ENCODE assay signal across 18 cellular contexts in genomic region chr22:19492504-19493174, GRCh38. TPM values are rescaled to one million over a fixed set of nuclear protein-coding genes. Genes with fewer than 3 reads are reported as not detected.
"Had no signal": no experiment of that assay in that cellular context is flagged by ENCODE, and none has a peak within 500 bp of the region (broad histone marks: within the 10 kb centered on the region; RNA-seq: fewer than 3 reads in every experiment).

No MANE protein-coding gene starts in this region.

- H3K9me3 ChIP-seq: ascending aorta, breast epithelium, left ventricle myocardium inferior, suprapubic skin had no signal

- H3K4me3 ChIP-seq: ascending aorta, breast epithelium, left ventricle myocardium inferior, suprapubic skin had no signal

- H3K27me3 Mint-ChIP-seq: activated B cell treated with CpG ODN at 0.5 μM for 24 hours; dendritic cell treated with granulocyte-macrophage colony-stimulating factor and Interleukin-4, amounts not matched to agents 40 ng/mL and 50 ng/mL, for 4 days; memory B cell; natural killer cell treated with Interleukin-12 subunit alpha and Interleukin-12 subunit beta and Interleukin-15 and Interleukin-18, amount 100 ng/mL, for 72 hours; type B pancreatic cell had no signal

- H3K27ac Mint-ChIP-seq: activated B cell treated with CpG ODN at 0.5 μM for 24 hours; dendritic cell treated with granulocyte-macrophage colony-stimulating factor and Interleukin-4, amounts not matched to agents 40 ng/mL and 50 ng/mL, for 4 days; memory B cell; natural killer cell treated with Interleukin-12 subunit alpha and Interleukin-12 subunit beta and Interleukin-15 and Interleukin-18, amount 100 ng/mL, for 72 hours; type B pancreatic cell had no signal

- ATAC-seq: SK-N-SH treated with all-trans-retinoic acid at 6 μM for 48 hours had no signal

- H3K9me3 Mint-ChIP-seq: activated B cell treated with CpG ODN at 0.5 μM for 24 hours; dendritic cell treated with granulocyte-macrophage colony-stimulating factor and Interleukin-4, amounts not matched to agents 40 ng/mL and 50 ng/mL, for 4 days; memory B cell; natural killer cell treated with Interleukin-12 subunit alpha and Interleukin-12 subunit beta and Interleukin-15 and Interleukin-18, amount 100 ng/mL, for 72 hours; type B pancreatic cell had no signal

- DNase-seq: activated B cell treated with CpG ODN at 0.5 μM for 24 hours; activated CD4-positive, alpha-beta T cell treated with anti-CD3 and anti-CD28 coated beads, Interleukin-2, amount 50 U/mL, for 48 hours; activated gamma-delta T cell treated with Interleukin-2 at 50 U/mL for 16 hours; effector memory CD4-positive, alpha-beta T cell; foreskin fibroblast; left ventricle myocardium inferior; posterior cingulate gyrus; SHP77 treated with DMSO at 0.1 percent for 48 hours; stimulated activated naive CD4-positive, alpha-beta T cell; T-helper 1 cell had no signal

- H3K27me3 ChIP-seq: ascending aorta, breast epithelium, suprapubic skin had no signal

- H3K4me1 Mint-ChIP-seq: activated B cell treated with CpG ODN at 0.5 μM for 24 hours, memory B cell had no signal

- H3K4me3 Mint-ChIP-seq: activated B cell treated with CpG ODN at 0.5 μM for 24 hours; dendritic cell treated with granulocyte-macrophage colony-stimulating factor and Interleukin-4, amounts not matched to agents 40 ng/mL and 50 ng/mL, for 4 days; memory B cell; natural killer cell treated with Interleukin-12 subunit alpha and Interleukin-12 subunit beta and Interleukin-15 and Interleukin-18, amount 100 ng/mL, for 72 hours; type B pancreatic cell had no signal

- H3K36me3 ChIP-seq: ascending aorta, breast epithelium, left ventricle myocardium inferior, suprapubic skin had no signal

- H3K4me1 ChIP-seq: ascending aorta, breast epithelium, left ventricle myocardium inferior had no signal

- H3K27ac ChIP-seq: ascending aorta, breast epithelium, left ventricle myocardium inferior, suprapubic skin had no signal

- H3K36me3 Mint-ChIP-seq: memory B cell, type B pancreatic cell had no signal

RNA-seq across cellular contexts. Expression of gene CDC45, which starts 12.9 kb away (rescaled TPM):
- total RNA-seq: ascending aorta had no signal

RNA-seq across cellular contexts. Expression of gene CLDN5, which starts 31.6 kb away (rescaled TPM):
- total RNA-seq: activated B cell treated with CpG ODN at 0.5 μM for 24 hours; natural killer cell treated with Interleukin-12 subunit alpha and Interleukin-12 subunit beta and Interleukin-15 and Interleukin-18, amount 100 ng/mL, for 72 hours had no signal
